1 cellular context compared by ENCODE assay signal in genomic region chr11:64355078-64355940, GRCh38.
TF ChIP-seq lines count a peak whose summit lies in the region.

No MANE protein-coding gene starts in this region.

TF ChIP-seq in K562, 482 proteins besides CTCF, POLR2A, EP300 and RAD21 (continued from another document and continues in another):
- TF ChIP-seq ZBTB8A (IDR thresholded peaks at IDR 0.05; ENCODE audit: partially characterized antibody) (no peak), ZNF655 (CRISPR knock-in tag; IDR thresholded peaks at IDR 0.05) (no peak), PCBP1 (IDR thresholded peaks at IDR 0.05; ENCODE audit: low read depth, low read length, poor library complexity, severe bottlenecking) (no peak), GATAD2A (IDR thresholded peaks at IDR 0.05) (peak; percentile 96; the same call in 1 of the 2 replicates), MXI1 (IDR thresholded peaks at IDR 0.05; ENCODE audit: low read depth, low read length) (no peak), SIX5 (IDR thresholded peaks at IDR 0.05; ENCODE audit: borderline replicate concordance in 1 of 2, insufficient read depth in 1 of 2, low read depth in 1 of 2, low read length in 2 of 2) (no peak), ERF (CRISPR knock-in tag; IDR thresholded peaks at IDR 0.05) (peak; percentile 79; the same call in 1 of the 2 replicates), CBX1 (IDR thresholded peaks at IDR 0.05; ENCODE audit: low read depth) (peak; percentile 58; the same call in 1 of the 2 replicates), ARID1B (IDR thresholded peaks at IDR 0.05) (peak; percentile 75), FIP1L1 (IDR thresholded peaks at IDR 0.05; ENCODE audit: low read depth, low read length, poor library complexity, severe bottlenecking) (no peak), NFIC (IDR thresholded peaks at IDR 0.05) (peak; percentile 78), FOSL1 (tag; conservative IDR thresholded peaks at IDR 0.05) (peak; percentile 95), POLR2AphosphoS2 (IDR thresholded peaks at IDR 0.05; ENCODE audit: low read length) (no peak), GTF2A2 (tag; IDR thresholded peaks at IDR 0.05) (no peak), NR2C2 (CRISPR knock-in tag; IDR thresholded peaks at IDR 0.05) (no peak), NR2C2 (tag; IDR thresholded peaks at IDR 0.05) (peak; percentile 83), ETV1 (tag; conservative IDR thresholded peaks at IDR 0.05; ENCODE audit: low read depth) (peak; percentile 67), RNF219 (CRISPR knock-in tag; IDR thresholded peaks at IDR 0.05) (no peak), ZNF232 (CRISPR knock-in tag; IDR thresholded peaks at IDR 0.05) (no peak), TAL1 (IDR thresholded peaks at IDR 0.05) (no peak), ZBTB33 (CRISPR knock-in tag; IDR thresholded peaks at IDR 0.05) (peak; percentile 46; the same call in 1 of the 2 replicates), PTBP1 (IDR thresholded peaks at IDR 0.05; ENCODE audit: low read depth, low read length) (no peak), KDM5B (IDR thresholded peaks at IDR 0.05; ENCODE audit: insufficient replicate concordance, low read depth, low read length) (no peak), HEY1 (CRISPR knock-in tag; IDR thresholded peaks at IDR 0.05; ENCODE audit: borderline replicate concordance) (no peak), CEBPG (CRISPR knock-in tag; IDR thresholded peaks at IDR 0.05) (no peak), CEBPG (tag; conservative IDR thresholded peaks at IDR 0.05 in 1 of 2, IDR thresholded peaks at IDR 0.05 in 1 of 2) (no peak), ATF2 (CRISPR knock-in tag; IDR thresholded peaks at IDR 0.05) (no peak), CBX3 (IDR thresholded peaks at IDR 0.05; ENCODE audit: borderline replicate concordance in 1 of 2, low read length in 2 of 2) (peak in 1 of 2 experiments; percentile 50; a peak in 1 of 3 replicates), TSHZ1 (CRISPR knock-in tag; IDR thresholded peaks at IDR 0.05) (no peak), SMARCA4 (IDR thresholded peaks at IDR 0.05) (peak; percentile 88), PHF21A (IDR thresholded peaks at IDR 0.05; ENCODE audit: borderline replicate concordance, low read depth) (0 out of 2 replicates have a peak, but pooled peaks have one; percentile 30), MTA3 (IDR thresholded peaks at IDR 0.05; ENCODE audit: borderline replicate concordance) (peak; percentile 94), ZNF124 (CRISPR knock-in tag; IDR thresholded peaks at IDR 0.05) (no peak), KAT7 (CRISPR knock-in tag; IDR thresholded peaks at IDR 0.05; ENCODE audit: borderline replicate concordance) (peak; percentile 26; the same call in 1 of the 2 replicates), ZNF75A (CRISPR knock-in tag; IDR thresholded peaks at IDR 0.05) (no peak), ZNF146 (CRISPR knock-in tag; IDR thresholded peaks at IDR 0.05; ENCODE audit: unreplicated experiment) (no peak), TFAP4 (CRISPR knock-in tag; IDR thresholded peaks at IDR 0.05; ENCODE audit: borderline replicate concordance) (peak; percentile 88), ZBTB26 (CRISPR knock-in tag; IDR thresholded peaks at IDR 0.05) (no peak), ZNF175 (CRISPR knock-in tag; IDR thresholded peaks at IDR 0.05; ENCODE audit: low read depth) (peak; percentile 55; the same call in 1 of the 2 replicates), COPS2 (conservative IDR thresholded peaks at IDR 0.05) (no peak), BRCA1 (IDR thresholded peaks at IDR 0.05) (no peak), BRCA1 (CRISPR knock-in tag; IDR thresholded peaks at IDR 0.05) (no peak), JUN (IDR thresholded peaks at IDR 0.05; ENCODE audit: borderline replicate concordance, low read depth, low read length) (peak; percentile 66), JUN (CRISPR knock-in tag; IDR thresholded peaks at IDR 0.05; ENCODE audit: borderline replicate concordance) (no peak), BCLAF1 (IDR thresholded peaks at IDR 0.05; ENCODE audit: borderline replicate concordance in 1 of 2, control insufficient read depth in 1 of 2, low read depth in 2 of 2, low read length in 1 of 2) (no peak), ZNF511 (CRISPR knock-in tag; IDR thresholded peaks at IDR 0.05) (peak; percentile 73; the same call in 1 of the 2 replicates), TGIF2 (CRISPR knock-in tag; IDR thresholded peaks at IDR 0.05) (no peak), HCFC1 (IDR thresholded peaks at IDR 0.05; ENCODE audit: low read depth, low read length) (peak; percentile 55), CBX8 (IDR thresholded peaks at IDR 0.05; ENCODE audit: borderline replicate concordance, extremely low read depth, low read depth, low read length, poor library complexity, severe bottlenecking) (no peak), ZNF133 (CRISPR knock-in tag; IDR thresholded peaks at IDR 0.05) (no peak), EHMT2 (IDR thresholded peaks at IDR 0.05) (peak; percentile 29; the same call in 1 of the 2 replicates), SNAPC5 (CRISPR knock-in tag; IDR thresholded peaks at IDR 0.05) (no peak), ATF7 (IDR thresholded peaks at IDR 0.05) (peak; percentile 85)
